In the genomic region with DNA sequence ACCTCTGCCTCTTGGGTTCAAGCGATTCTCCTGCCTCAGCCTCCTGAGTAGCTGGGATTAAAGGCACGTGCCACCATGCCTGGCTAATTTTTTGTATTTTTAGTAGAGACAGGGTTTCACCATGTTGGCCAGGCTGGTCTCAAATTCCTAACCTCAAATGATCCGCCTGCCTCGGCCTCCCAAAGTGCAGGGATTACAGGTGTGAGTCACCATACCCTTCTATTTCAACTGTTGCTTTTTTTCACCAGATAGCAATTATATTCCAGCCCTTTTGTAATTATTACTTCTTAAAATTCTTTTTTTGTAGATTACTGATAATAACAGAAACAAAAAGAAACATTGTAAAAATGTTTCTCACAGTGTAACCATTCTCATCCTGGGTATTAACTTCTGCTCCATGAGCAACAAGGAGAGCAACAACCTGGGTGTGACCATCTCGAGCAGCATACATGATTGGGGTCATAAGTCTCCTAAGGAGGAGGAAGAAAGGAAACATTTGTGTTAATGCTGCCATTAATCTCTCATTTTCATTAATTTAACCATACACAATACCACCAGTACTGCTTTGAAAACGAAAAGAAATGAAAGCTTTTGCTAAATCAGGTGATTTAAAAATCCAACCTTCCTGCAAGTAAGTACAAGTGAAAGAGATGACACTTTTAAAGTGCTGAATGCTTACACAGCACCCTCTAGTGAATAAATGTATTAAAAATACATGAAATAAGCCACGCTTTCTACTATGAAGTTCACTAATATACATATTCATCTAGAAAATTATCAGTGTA, we compare ENCODE assay signal across 8 cellular contexts. TPM values are rescaled to one million over a fixed set of nuclear protein-coding genes. Genes with fewer than 3 reads are reported as not detected.
DNase-seq lines count a peak whose midpoint lies in the region; ATAC-seq and TF ChIP-seq lines count a peak whose summit lies in the region.

No MANE protein-coding gene starts in this region.

- no peak overlapping the region for H3K18ac ChIP-seq in mesenchymal stem cell (ENCODE audit: low read depth in 1 of 2, low read length in 2 of 2)

- H3K4me2 ChIP-seq in mesenchymal stem cell (ENCODE audit: low read length, poor library complexity, severe bottlenecking) = no peak overlapping the region

- 51 to 56% (median 52%) methylated on average over 7 of the region's 7 CpGs for WGBS in adrenal gland, 4 donors
- 70% methylated on average over 5 of the region's 7 CpGs for WGBS in mesenchymal stem cell
- WGBS in ovary, 3 donors = 52 to 60% (median 59%) methylated on average over 7 of the region's 7 CpGs

- H3K4me3 Mint-ChIP-seq in activated T-cell treated with anti-CD3 and anti-CD28 coated beads, Interleukin-2, amount 50 U/mL, for 24 hours = no peak overlapping the region

- H3K79me1 ChIP-seq in mesenchymal stem cell (replicated peaks; ENCODE audit: low read length, poor library complexity, severe bottlenecking) = no peaks in the 10 kb centered on the region

- H2AFZ ChIP-seq in mesenchymal stem cell (ENCODE audit: low read depth, low read length) = no peak overlapping the region

- H3K23ac ChIP-seq in mesenchymal stem cell (ENCODE audit: low read length in 2 of 2) = no peak overlapping the region

- H3K27ac ChIP-seq in adrenal gland (no peak overlapping the region), mesenchymal stem cell (ENCODE audit: low read length, poor library complexity, severe bottlenecking) (no peak overlapping the region), ovary (no peak overlapping the region)

- no peaks in the 10 kb centered on the region for H3K27me3 Mint-ChIP-seq in activated T-cell treated with anti-CD3 and anti-CD28 coated beads, Interleukin-2, amount 50 U/mL, for 24 hours

- peak overlapping the region; percentile 20 for H3K9ac ChIP-seq in mesenchymal stem cell (ENCODE audit: low read length)

- no peak overlapping the region for H3K4ac ChIP-seq in mesenchymal stem cell (ENCODE audit: low read depth in 1 of 2, low read length in 2 of 2)

- no peaks in the 10 kb centered on the region for H3K4me1 Mint-ChIP-seq in activated T-cell treated with anti-CD3 and anti-CD28 coated beads, Interleukin-2, amount 50 U/mL, for 24 hours (ENCODE audit: low read depth)

- H2AK5ac ChIP-seq in mesenchymal stem cell (ENCODE audit: low read length, severe bottlenecking) = no peak overlapping the region

- H3K36me3 Mint-ChIP-seq in activated T-cell treated with anti-CD3 and anti-CD28 coated beads, Interleukin-2, amount 50 U/mL, for 24 hours (ENCODE audit: low read depth) = no peaks in the 10 kb centered on the region

- no peak overlapping the region for H2BK5ac ChIP-seq in mesenchymal stem cell (ENCODE audit: low read depth, low read length, poor library complexity, severe bottlenecking)

- TF ChIP-seq CTCF in adrenal gland (IDR thresholded peaks at IDR 0.05) (peak in 4 of 6 experiments; percentile 17 to 48 (median 28)), ovary (IDR thresholded peaks at IDR 0.05) (no peak)

- H2BK15ac ChIP-seq in mesenchymal stem cell (ENCODE audit: low read depth, poor library complexity, severe bottlenecking) = no peak overlapping the region

- peak; percentile 49 for TF ChIP-seq RAD21 in Ishikawa (IDR thresholded peaks at IDR 0.05; ENCODE audit: low read depth)

- TF ChIP-seq EP300 in Ishikawa (IDR thresholded peaks at IDR 0.05; ENCODE audit: borderline replicate concordance) (no peak), ovary (IDR thresholded peaks at IDR 0.05) (no peak)

- no peak overlapping the region for H2BK12ac ChIP-seq in mesenchymal stem cell (ENCODE audit: low read length in 2 of 2)

- DNase-seq in AG20443 (ENCODE audit: low spot score) = peak; percentile 21
- DNase-seq in adrenal gland = no peak
- DNase-seq in mesenchymal stem cell = peak; percentile 38
- no peak for DNase-seq in ovary
- DNase-seq in activated CD4-positive, alpha-beta T cell treated with anti-CD3 and anti-CD28 coated beads, Interleukin-2, amount 50 U/mL, for 4 hours = no peak
- DNase-seq in activated T-cell treated with anti-CD3 and anti-CD28 coated beads, Interleukin-2, amount 50 U/mL, for 24 hours = no peak

- no peak overlapping the region for H3K14ac ChIP-seq in mesenchymal stem cell (ENCODE audit: low read length in 2 of 2)

- no peak overlapping the region for H3K27ac Mint-ChIP-seq in activated T-cell treated with anti-CD3 and anti-CD28 coated beads, Interleukin-2, amount 50 U/mL, for 24 hours

- H3K9me3 Mint-ChIP-seq in activated T-cell treated with anti-CD3 and anti-CD28 coated beads, Interleukin-2, amount 50 U/mL, for 24 hours = peaks cover 16% of the 10 kb centered on the region

- H3K4me1 ChIP-seq in adrenal gland (replicated peaks in 1 of 2) = no peaks in the 10 kb centered on the region
- no peaks in the 10 kb centered on the region for H3K4me1 ChIP-seq in mesenchymal stem cell (ENCODE audit: control insufficient read depth, insufficient read depth, low read depth, low read length)
- no peaks in the 10 kb centered on the region for H3K4me1 ChIP-seq in ovary (ENCODE audit: insufficient read depth)

- H4K91ac ChIP-seq in mesenchymal stem cell (ENCODE audit: low read length) = no peak overlapping the region

- no peaks in the 10 kb centered on the region for H3K27me3 ChIP-seq in adrenal gland
- H3K27me3 ChIP-seq in mesenchymal stem cell (ENCODE audit: control insufficient read depth in 1 of 2, insufficient read depth in 1 of 2, low read length in 2 of 2) = no peaks in the 10 kb centered on the region
- H3K27me3 ChIP-seq in ovary = no peaks in the 10 kb centered on the region

- peak; percentile 76 for ATAC-seq in GM18907 (IDR thresholded peaks at IDR 0.05; ENCODE audit: unreplicated experiment)

- no peaks in the 10 kb centered on the region for H3K9me3 ChIP-seq in adrenal gland (replicated peaks in 1 of 3)
- H3K9me3 ChIP-seq in mesenchymal stem cell (ENCODE audit: control insufficient read depth, low read length) = peaks cover 12% of the 10 kb centered on the region
- H3K9me3 ChIP-seq in ovary = no peaks in the 10 kb centered on the region

- no peak overlapping the region for H4K8ac ChIP-seq in mesenchymal stem cell (ENCODE audit: low read length)

- TF ChIP-seq POLR2A in adrenal gland (IDR thresholded peaks at IDR 0.05) (no peak), ovary (IDR thresholded peaks at IDR 0.05) (no peak)

- H3K36me3 ChIP-seq in adrenal gland (replicated peaks in 1 of 2) (no peaks in the 10 kb centered on the region), mesenchymal stem cell (ENCODE audit: control insufficient read depth in 1 of 2, insufficient read depth in 2 of 2, low read depth in 1 of 2, low read length in 2 of 2) (no peaks in the 10 kb centered on the region), ovary (no peaks in the 10 kb centered on the region)

- intact Hi-C loops in adrenal gland (cut with DNase I) (loop anchor here in 1 of 2 donors (10.0 kb wide), 1 partner anchor 461 kb away; no protein-coding TSS in a partner anchor), ovary (cut with DNase I) (no loop called here)

- H3K4me3 ChIP-seq in adrenal gland (no peak overlapping the region), mesenchymal stem cell (ENCODE audit: insufficient read depth in 1 of 2, low read depth in 1 of 2, low read length in 2 of 2) (no peak overlapping the region), ovary (no peak overlapping the region)

- H2BK120ac ChIP-seq in mesenchymal stem cell (ENCODE audit: low read depth, low read length) = no peak overlapping the region

TF ChIP-seq in Ishikawa, 13 proteins besides CTCF, POLR2A, EP300 and RAD21 (continues in another document):
- no peak for TF ChIP-seq CEBPB (IDR thresholded peaks at IDR 0.05)
- TF ChIP-seq NFIC (IDR thresholded peaks at IDR 0.05) = no peak
- TF ChIP-seq CREB1 (IDR thresholded peaks at IDR 0.05; ENCODE audit: low read depth) = no peak
- no peak for TF ChIP-seq TCF12 (IDR thresholded peaks at IDR 0.05; ENCODE audit: low read depth)
- TF ChIP-seq, protein P1, sequence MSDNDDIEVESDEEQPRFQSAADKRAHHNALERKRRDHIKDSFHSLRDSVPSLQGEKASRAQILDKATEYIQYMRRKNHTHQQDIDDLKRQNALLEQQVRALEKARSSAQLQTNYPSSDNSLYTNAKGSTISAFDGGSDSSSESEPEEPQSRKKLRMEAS (IDR thresholded peaks at IDR 0.05) = no peak
- TF ChIP-seq, protein P2, sequence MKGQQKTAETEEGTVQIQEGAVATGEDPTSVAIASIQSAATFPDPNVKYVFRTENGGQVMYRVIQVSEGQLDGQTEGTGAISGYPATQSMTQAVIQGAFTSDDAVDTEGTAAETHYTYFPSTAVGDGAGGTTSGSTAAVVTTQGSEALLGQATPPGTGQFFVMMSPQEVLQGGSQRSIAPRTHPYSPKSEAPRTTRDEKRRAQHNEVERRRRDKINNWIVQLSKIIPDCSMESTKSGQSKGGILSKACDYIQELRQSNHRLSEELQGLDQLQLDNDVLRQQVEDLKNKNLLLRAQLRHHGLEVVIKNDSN (IDR thresholded peaks at IDR 0.05) = no peak
- TF ChIP-seq, protein P3, sequence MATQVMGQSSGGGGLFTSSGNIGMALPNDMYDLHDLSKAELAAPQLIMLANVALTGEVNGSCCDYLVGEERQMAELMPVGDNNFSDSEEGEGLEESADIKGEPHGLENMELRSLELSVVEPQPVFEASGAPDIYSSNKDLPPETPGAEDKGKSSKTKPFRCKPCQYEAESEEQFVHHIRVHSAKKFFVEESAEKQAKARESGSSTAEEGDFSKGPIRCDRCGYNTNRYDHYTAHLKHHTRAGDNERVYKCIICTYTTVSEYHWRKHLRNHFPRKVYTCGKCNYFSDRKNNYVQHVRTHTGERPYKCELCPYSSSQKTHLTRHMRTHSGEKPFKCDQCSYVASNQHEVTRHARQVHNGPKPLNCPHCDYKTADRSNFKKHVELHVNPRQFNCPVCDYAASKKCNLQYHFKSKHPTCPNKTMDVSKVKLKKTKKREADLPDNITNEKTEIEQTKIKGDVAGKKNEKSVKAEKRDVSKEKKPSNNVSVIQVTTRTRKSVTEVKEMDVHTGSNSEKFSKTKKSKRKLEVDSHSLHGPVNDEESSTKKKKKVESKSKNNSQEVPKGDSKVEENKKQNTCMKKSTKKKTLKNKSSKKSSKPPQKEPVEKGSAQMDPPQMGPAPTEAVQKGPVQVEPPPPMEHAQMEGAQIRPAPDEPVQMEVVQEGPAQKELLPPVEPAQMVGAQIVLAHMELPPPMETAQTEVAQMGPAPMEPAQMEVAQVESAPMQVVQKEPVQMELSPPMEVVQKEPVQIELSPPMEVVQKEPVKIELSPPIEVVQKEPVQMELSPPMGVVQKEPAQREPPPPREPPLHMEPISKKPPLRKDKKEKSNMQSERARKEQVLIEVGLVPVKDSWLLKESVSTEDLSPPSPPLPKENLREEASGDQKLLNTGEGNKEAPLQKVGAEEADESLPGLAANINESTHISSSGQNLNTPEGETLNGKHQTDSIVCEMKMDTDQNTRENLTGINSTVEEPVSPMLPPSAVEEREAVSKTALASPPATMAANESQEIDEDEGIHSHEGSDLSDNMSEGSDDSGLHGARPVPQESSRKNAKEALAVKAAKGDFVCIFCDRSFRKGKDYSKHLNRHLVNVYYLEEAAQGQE (IDR thresholded peaks at IDR 0.05; ENCODE audit: low read depth) = no peak
- TF ChIP-seq YY1 (IDR thresholded peaks at IDR 0.05; ENCODE audit: low read depth) = no peak
- TF ChIP-seq TAF1 (IDR thresholded peaks at IDR 0.05; ENCODE audit: low read depth) = no peak
- no peak for TF ChIP-seq ZBTB7A (IDR thresholded peaks at IDR 0.05; ENCODE audit: low read depth)

RNA-seq across cellular contexts. Expression of a gene that starts 41.8 kb away (rescaled TPM):
- not detected for total RNA-seq in adrenal gland
- polyA plus RNA-seq in adrenal gland = not detected
- polyA plus RNA-seq in mesenchymal stem cell (2013, experiment 1 of 2) = not detected
- not detected for polyA plus RNA-seq in mesenchymal stem cell (2013, experiment 2 of 2)
- total RNA-seq in ovary = not detected
- polyA plus RNA-seq in ovary = not detected

Comparison
In these comparisons a context has a peak if more than half of its experiments do, and no peak if none do; other contexts are left out.
1. DNase-seq: peak in AG20443 (single experiment) and mesenchymal stem cell (single experiment); none in adrenal gland (0 of 7), ovary (0 of 5), activated CD4-positive, alpha-beta T cell treated with anti-CD3 and anti-CD28 coated beads, Interleukin-2, amount 50 U/mL, for 4 hours (0 of 2) and activated T-cell treated with anti-CD3 and anti-CD28 coated beads, Interleukin-2, amount 50 U/mL, for 24 hours (single experiment).
2. CTCF ChIP-seq: peak in adrenal gland (4 of 6); none in ovary (0 of 3).